In the genomic region with DNA sequence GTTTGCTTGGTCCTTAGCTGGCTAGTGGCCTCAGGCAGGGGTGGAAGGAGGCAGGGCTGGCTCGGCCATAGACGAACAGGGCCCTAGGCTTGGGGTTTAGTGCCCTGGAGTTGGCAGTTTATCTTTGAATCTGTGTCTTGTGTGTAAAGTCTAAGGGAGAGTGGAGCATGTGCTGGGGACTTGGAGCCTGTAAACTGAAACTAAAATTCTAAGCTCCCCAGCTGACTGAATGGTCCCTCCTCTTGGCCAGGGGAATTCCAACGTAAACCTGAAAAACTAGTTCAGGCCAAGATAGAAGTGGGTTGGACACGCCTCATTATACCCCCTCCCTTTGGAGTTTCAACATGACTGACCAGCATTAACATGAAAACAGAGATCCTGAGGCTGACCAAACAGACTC, we compare ENCODE assay signal across 1 cellular context.
TF ChIP-seq lines count a peak whose summit lies in the region.

No MANE protein-coding gene starts in this region.

TF ChIP-seq in endothelial cell of umbilical vein, 7 proteins besides CTCF, POLR2A, EP300 and RAD21:
- TF ChIP-seq JUN (IDR thresholded peaks at IDR 0.05; ENCODE audit: borderline replicate concordance, insufficient read depth, insufficient read length, low read depth) (no peak), MYC (IDR thresholded peaks at IDR 0.05; ENCODE audit: low read depth, low read length) (no peak), POLR2AphosphoS5 (IDR thresholded peaks at IDR 0.05; ENCODE audit: insufficient read depth, low read depth, low read length) (no peak), EZH2 (IDR thresholded peaks at IDR 0.05; ENCODE audit: borderline replicate concordance, low read depth, low read length, severe bottlenecking) (no peak), GATA2 (IDR thresholded peaks at IDR 0.05; ENCODE audit: insufficient read depth, insufficient read length, low read depth, low read length) (no peak), FOS (IDR thresholded peaks at IDR 0.05; ENCODE audit: borderline replicate concordance, insufficient read depth, low read length) (no peak)
- TF ChIP-seq, protein P1, sequence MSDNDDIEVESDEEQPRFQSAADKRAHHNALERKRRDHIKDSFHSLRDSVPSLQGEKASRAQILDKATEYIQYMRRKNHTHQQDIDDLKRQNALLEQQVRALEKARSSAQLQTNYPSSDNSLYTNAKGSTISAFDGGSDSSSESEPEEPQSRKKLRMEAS (IDR thresholded peaks at IDR 0.05; ENCODE audit: insufficient read depth, insufficient read length) = no peak
